13 cellular contexts compared by ENCODE assay signal in genomic region chr5:124697912-124698690, GRCh38. TPM values are rescaled to one million over a fixed set of nuclear protein-coding genes. Genes with fewer than 3 reads are reported as not detected.
A peak's percentile ranks its signal among the peaks of the same experiment; 100 is the strongest.
DNase-seq lines count a peak whose midpoint lies in the region; ATAC-seq, FAIRE-seq and TF ChIP-seq lines count a peak whose summit lies in the region.
"Had no signal": no experiment of that assay in that cellular context is flagged by ENCODE, and none has a peak within 500 bp of the region (broad histone marks: within the 10 kb centered on the region; RNA-seq: fewer than 3 reads in every experiment).

No MANE protein-coding gene starts in this region.

- no peak overlapping the region for H3K23ac ChIP-seq in H1 (ENCODE audit: insufficient read length)

- peak overlapping the region; percentile 24 for H2BK120ac ChIP-seq in H1 (replicated peaks; ENCODE audit: low read depth, low read length)

- H2AK5ac ChIP-seq in H1 (ENCODE audit: low read depth, low read length) = no peak overlapping the region

- no peak for TF ChIP-seq RAD21 in H1 (IDR thresholded peaks at IDR 0.05 in 1 of 2, conservative IDR thresholded peaks at IDR 0.05 in 1 of 2; ENCODE audit: low read depth in 2 of 2, low read length in 2 of 2)

- no peak for TF ChIP-seq POLR2A in H1 (IDR thresholded peaks at IDR 0.05; ENCODE audit: control extremely low read depth in 1 of 2, low read depth in 2 of 2, low read length in 2 of 2)
- no peak for TF ChIP-seq POLR2A in testis (IDR thresholded peaks at IDR 0.05)

- TF ChIP-seq EP300 in H1 (IDR thresholded peaks at IDR 0.05; ENCODE audit: borderline replicate concordance in 1 of 2, low read depth in 2 of 2, low read length in 2 of 2) = no peak

- no peak overlapping the region for H2BK5ac ChIP-seq in H1 (ENCODE audit: low read depth, low read length)

- H3K4me3 ChIP-seq in H1 (ENCODE audit: extremely low read depth in 1 of 4, insufficient read depth in 2 of 4, low read depth in 3 of 4, low read length in 4 of 4) = no peak overlapping the region
- no peak overlapping the region for H3K4me3 ChIP-seq in testis

- no peak overlapping the region for H2AFZ ChIP-seq in H1 (ENCODE audit: low read length)

- peaks cover 5% of the 10 kb centered on the region; the same call in 1 of the 2 replicates for H3K79me1 ChIP-seq in H1 (ENCODE audit: low read depth, low read length)

- H2BK20ac ChIP-seq in H1 (ENCODE audit: low read length) = no peak overlapping the region

- DNase-seq in NCI-H69 (lab: John Stamatoyannopoulos, UW) (peak; percentile 79), H1 (ENCODE audit: low read depth in 1 of 2, low spot score in 2 of 2) (no peak), medulla oblongata (ENCODE audit: extremely low spot score) (peak; percentile 58), testis (peak; percentile 22), DMS79 treated with DMSO at 0.1 percent for 48 hours (lab: John Stamatoyannopoulos, UW) (no peak)
- DNase-seq: activated CD8-positive, alpha-beta memory T cell treated with anti-CD3 and anti-CD28 coated beads for 24 hours; central memory CD4-positive, alpha-beta T cell; islet precursor cell; SHP77 treated with DMSO at 0.1 percent for 48 hours had no signal

- H2BK15ac ChIP-seq in H1 (ENCODE audit: low read length) = no peak overlapping the region

- TF ChIP-seq CTCF in H1 (IDR thresholded peaks at IDR 0.05; ENCODE audit: control extremely low read depth in 1 of 3, insufficient read depth in 1 of 3, low read depth in 1 of 3, low read length in 3 of 3) (no peak), testis (IDR thresholded peaks at IDR 0.05) (no peak)

- POLR2A ChIA-PET in H1 (lab: Charles Lee; ENCODE audit: partially characterized antibody) = interaction anchor here (0.6 to 2.3 kb wide), 2 partner anchors 12 to 715 kb away, joined by 3 to 5 read pairs; no protein-coding TSS in a partner anchor

- no peak overlapping the region for H2BK12ac ChIP-seq in H1 (ENCODE audit: low read depth, low read length)

- H3K56ac ChIP-seq in H1 (replicated peaks; ENCODE audit: insufficient read length, low read depth, low read length) = no peak overlapping the region

- peak overlapping the region; percentile 22; the same call in 1 of the 2 replicates for H3K18ac ChIP-seq in H1 (ENCODE audit: extremely low read depth, low read length)

- CTCF ChIA-PET in H1 (lab: Charles Lee; ENCODE audit: partially characterized antibody) = interaction anchor here (1.0 kb wide), 2 partner anchors 9 to 27 kb away, joined by 3 to 5 read pairs; no protein-coding TSS in a partner anchor

- H3K4me1 ChIP-seq in H1 (replicated peaks in 1 of 4; ENCODE audit: control insufficient read depth in 3 of 4, insufficient read depth in 4 of 4, low read length in 3 of 4) (peaks cover 0 to 35% (median 20%) of the 10 kb centered on the region in 4 experiments; a peak in 6 of 7 replicates), testis (no peaks in the 10 kb centered on the region)

- FAIRE-seq in H1 (lab: Jason Lieb, UNC) = peak; percentile 32
- FAIRE-seq: G401.6 had no signal

- no peak overlapping the region for H4K91ac ChIP-seq in H1 (replicated peaks; ENCODE audit: insufficient read length, low read length)

- no peak overlapping the region for H3K4ac ChIP-seq in H1 (replicated peaks; ENCODE audit: insufficient read length, low read depth, low read length)

- H3K9me3 ChIP-seq in H1 (ENCODE audit: insufficient read depth in 2 of 2, low read depth in 1 of 2, low read length in 1 of 2) (no peaks in the 10 kb centered on the region), testis (no peaks in the 10 kb centered on the region)

- H3K23me2 ChIP-seq in H1 (ENCODE audit: low read depth, low read length) = no peaks in the 10 kb centered on the region

- peaks cover 0 to 2% of the 10 kb centered on the region in 2 experiments for H4K20me1 ChIP-seq in H1 (replicated peaks in 1 of 2; ENCODE audit: control insufficient read depth in 1 of 2, insufficient read depth in 2 of 2, low read length in 2 of 2)

- 77% methylated on average over 7 of the region's 7 CpGs; no CpG with 5 or more reads in 1 of the 2 experiments for WGBS in H1 (ENCODE audit: extremely low coverage in 1 of 2, insufficient coverage in 1 of 2, insufficient read length in 1 of 2, insufficient replicate concordance in 2 of 2, low coverage in 1 of 2, low lambda C conversion rate in 2 of 2, missing lambda C conversion rate in 1 of 2), 2 experiments
- WGBS in testis, 2 donors = 51 to 56% methylated on average over 7 of the region's 7 CpGs

- H3K27me3 ChIP-seq in H1 (replicated peaks in 1 of 4; ENCODE audit: control insufficient read depth in 3 of 4, extremely low read depth in 1 of 4, insufficient read depth in 3 of 4, low read length in 3 of 4) (peaks cover 0 to 1% (median 0%) of the 10 kb centered on the region in 4 experiments; a peak in 1 of 7 replicates), testis (no peaks in the 10 kb centered on the region)

- H3K27ac ChIP-seq in H1 (ENCODE audit: low read depth, low read length) (no peak overlapping the region), testis (peak overlapping the region in 1 of 2 donors; percentile 9)

- intact Hi-C loops in testis (cut with DNase I; ENCODE audit: low total_unique reads) = no loop called here

- ATAC-seq in GM21390 (IDR thresholded peaks at IDR 0.05; ENCODE audit: unreplicated experiment) = no peak
- no peak for ATAC-seq in HG03520 (IDR thresholded peaks at IDR 0.05; ENCODE audit: unreplicated experiment)
- no peak for ATAC-seq in GM21786 (IDR thresholded peaks at IDR 0.05; ENCODE audit: unreplicated experiment)

- H3K79me2 ChIP-seq in H1 (ENCODE audit: control insufficient read depth in 1 of 2, insufficient read depth in 2 of 2, low read length in 2 of 2) = peaks cover 9 to 94% of the 10 kb centered on the region in 2 experiments; a peak in 3 of 4 replicates

- no peak overlapping the region; a peak in 1 of 4 replicates for H3K4me2 ChIP-seq in H1 (ENCODE audit: insufficient read depth in 1 of 2, low read depth in 2 of 2, low read length in 2 of 2)

- H3K36me3 ChIP-seq in H1 (ENCODE audit: control insufficient read depth in 2 of 4, insufficient read depth in 4 of 4, low read length in 3 of 4) = peaks cover 0 to 5% (median 0%) of the 10 kb centered on the region in 4 experiments; a peak in 2 of 8 replicates
- H3K36me3 ChIP-seq in testis (ENCODE audit: low read depth, missing control alignments) = no peaks in the 10 kb centered on the region

- no peak overlapping the region for H4K8ac ChIP-seq in H1 (ENCODE audit: extremely low read depth, insufficient read depth, low read length)

- H3K9ac ChIP-seq in H1 (replicated peaks in 1 of 4; ENCODE audit: extremely low read depth in 1 of 4, low read depth in 3 of 4, low read length in 3 of 4) = no peak overlapping the region

- no peak overlapping the region for H4K5ac ChIP-seq in H1 (ENCODE audit: insufficient read length, low read depth, low read length)

- H3K14ac ChIP-seq in H1 (ENCODE audit: insufficient read length) = no peak overlapping the region

TF ChIP-seq in H1, 55 proteins besides CTCF, POLR2A, EP300 and RAD21:
- TF ChIP-seq PHF8 (conservative IDR thresholded peaks at IDR 0.05; ENCODE audit: low read depth, low read length) = no peak
- no peak for TF ChIP-seq SP4 (IDR thresholded peaks at IDR 0.05; ENCODE audit: low read length)
- no peak for TF ChIP-seq CTBP2 (IDR thresholded peaks at IDR 0.05; ENCODE audit: borderline replicate concordance, insufficient read depth, insufficient read length, low read length)
- TF ChIP-seq EGR1 (IDR thresholded peaks at IDR 0.05; ENCODE audit: borderline replicate concordance, low read depth, low read length) = no peak
- TF ChIP-seq CEBPB (IDR thresholded peaks at IDR 0.05; ENCODE audit: low read depth, low read length) = 0 out of 2 replicates have a peak, but pooled peaks have one; percentile 31

RNA-seq across cellular contexts. Expression of gene ZNF608, which starts 48.3 kb away (rescaled TPM):
- total RNA-seq in H1 (2021; fragmentation: NEBNext Ultra II Directional; extraction: Animal tissue kit (Norgen Biotek cat#: 25700)) = 40.4 and 40.8 TPM in 2 replicates
- polyA plus RNA-seq in H1 (2011; rRNA removed) = 13.3 and 17.2 TPM in 2 replicates
- polyA plus RNA-seq in H1 (2011; cell fraction: cytosol; rRNA removed) = 21.6 TPM
- polyA plus RNA-seq in H1 (2011; cell fraction: nucleus; rRNA removed) = 22.2 TPM
- 26.7 to 29.8 TPM (median 28.7 TPM) in 4 replicates for polyA plus RNA-seq in H1 (2012, experiment 1 of 2)
- 2.2 TPM for polyA plus RNA-seq in H1 (2012, experiment 2 of 2)
- polyA plus RNA-seq in H1 (2013, experiment 1 of 2) = 27.0 TPM
- 23.0 TPM for polyA plus RNA-seq in H1 (2013, experiment 2 of 2)
- polyA minus RNA-seq in H1 (2011; rRNA and poly(A)+ RNA removed) = 38.1 and 43.4 TPM in 2 replicates
- 17.6 TPM for polyA minus RNA-seq in H1 (2011; cell fraction: cytosol; rRNA and poly(A)+ RNA removed)
- polyA minus RNA-seq in H1 (2011; cell fraction: nucleus; rRNA and poly(A)+ RNA removed) = 69.6 TPM
- 10 to 100 TPM; 42.1 to 42.4 TPM for total RNA-seq in testis
- polyA plus RNA-seq in testis (ENCODE audit: insufficient read depth, low read depth, low replicate concordance) = 28.7 TPM

Comparison
In these comparisons a context has a peak if more than half of its experiments do, and no peak if none do; other contexts are left out.
1. DNase-seq: peak in NCI-H69 (single experiment), medulla oblongata (single experiment) and testis (single experiment); none in H1 (0 of 2) and DMS79 treated with DMSO at 0.1 percent for 48 hours (single experiment).